7 cellular contexts compared by ENCODE assay signal in the genomic region with DNA sequence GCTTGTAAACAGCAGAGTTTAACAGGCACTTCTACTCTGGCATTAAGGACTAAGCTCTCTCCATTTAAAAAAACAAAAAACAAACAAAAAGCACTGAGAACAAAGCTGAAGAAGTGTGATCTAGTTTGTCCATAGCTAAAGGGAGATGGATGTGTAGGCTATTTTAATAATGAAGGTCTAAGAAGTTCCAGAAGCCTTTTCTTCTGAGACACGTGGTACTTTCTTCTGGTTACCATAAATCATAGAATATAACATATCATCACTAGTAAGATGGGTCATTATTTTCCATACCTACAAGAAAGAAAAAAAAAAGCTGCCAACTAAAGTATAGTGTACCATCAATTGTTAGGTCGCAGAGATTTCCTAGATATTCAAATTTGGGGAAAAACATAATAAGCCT. TPM values are rescaled to one million over a fixed set of nuclear protein-coding genes. Genes with fewer than 3 reads are reported as not detected.
DNase-seq lines count a peak whose midpoint lies in the region; ATAC-seq, FAIRE-seq and TF ChIP-seq lines count a peak whose summit lies in the region.

No MANE protein-coding gene starts in this region.

- H3K27ac ChIP-seq in Karpas-422 (ENCODE audit: low read length) (no peak overlapping the region), GM12878 (ENCODE audit: control insufficient read depth, insufficient read depth) (no peak overlapping the region)

- TF ChIP-seq CTCF in GM12878 (IDR thresholded peaks at IDR 0.05 in 2 of 3, conservative IDR thresholded peaks at IDR 0.05 in 1 of 3; ENCODE audit: control insufficient read depth in 2 of 3, extremely low read depth in 1 of 3, insufficient read depth in 1 of 3, low read depth in 3 of 3, low read length in 3 of 3) (no peak), neural crest cell (conservative IDR thresholded peaks at IDR 0.05) (no peak)

- peaks cover 16% of the 10 kb centered on the region for H3K4me1 Mint-ChIP-seq in neural crest cell

- 17% methylated on average over 2 of the region's 2 CpGs for WGBS in GM12878 (ENCODE audit: insufficient coverage, insufficient replicate concordance, low lambda C conversion rate, missing lambda C conversion rate)

- H3K27me3 ChIP-seq in Karpas-422 (ENCODE audit: low read length) = no peaks in the 10 kb centered on the region
- no peaks in the 10 kb centered on the region for H3K27me3 ChIP-seq in GM12878 (replicated peaks in 1 of 2; ENCODE audit: control insufficient read depth in 2 of 2, insufficient read depth in 2 of 2, low read length in 1 of 2)

- H2AFZ ChIP-seq in Karpas-422 (ENCODE audit: low read length) (peak overlapping the region; percentile 81; the same call in 1 of the 2 replicates), GM12878 (ENCODE audit: control insufficient read depth, low read depth, low read length) (no peak overlapping the region; the same call in 1 of the 2 replicates)

- peak; percentile 50 for DNase-seq in Karpas-422
- DNase-seq in GM12878 (ENCODE audit: low read depth, low spot score) = no peak
- DNase-seq in neural crest cell (ENCODE audit: low read depth, low spot score) = no peak
- DNase-seq in DMS153 treated with DMSO at 0.1 percent for 48 hours (lab: John Stamatoyannopoulos, UW; ENCODE audit: unreplicated experiment) = no peak
- no peak for DNase-seq in LoVo (ENCODE audit: low spot score)

- RAD21 ChIA-PET in GM12878 (lab: Charles Lee; ENCODE audit: unreplicated experiment) = interaction anchor here (0.5 to 3.0 kb wide), 17 partner anchors 8 to 1276 kb away, joined by 3 to 10 read pairs (median 3); a partner anchor contains a TSS

- POLR2A ChIA-PET in GM12878 (lab: Charles Lee) = interaction anchor here (1.0 kb wide), 1 partner anchor 495 kb away, joined by 4 read pairs; no protein-coding TSS in a partner anchor

- SMC1A ChIA-PET in GM12878 (lab: Charles Lee; ENCODE audit: uncharacterized antibody, unreplicated experiment) = interaction anchor here (1.0 to 3.3 kb wide), 13 partner anchors 15 to 1010 kb away, joined by 3 to 11 read pairs (median 4); a partner anchor contains a TSS

- H3K4me3 Mint-ChIP-seq in neural crest cell = peak overlapping the region; percentile 94

- H3K4me3 ChIP-seq in Karpas-422 (ENCODE audit: low read length) (peak overlapping the region; percentile 70), GM12878 (peak overlapping the region; percentile 84; the same call in 1 of the 2 replicates)

- TF ChIP-seq RAD21 in GM12878 (IDR thresholded peaks at IDR 0.05; ENCODE audit: insufficient read depth, low read depth, low read length) = no peak

- peak overlapping the region; percentile 69; the same call in 1 of the 2 replicates for H3K9ac ChIP-seq in Karpas-422 (ENCODE audit: low read length)
- H3K9ac ChIP-seq in GM12878 (ENCODE audit: control insufficient read depth, insufficient read depth, low read length) = no peak overlapping the region

- FAIRE-seq in GM12878 (lab: Jason Lieb, UNC) = no peak

- H3K9me3 ChIP-seq in Karpas-422 (ENCODE audit: low read length) (no peaks in the 10 kb centered on the region), GM12878 (replicated peaks; ENCODE audit: control insufficient read depth, insufficient read depth, low read length) (no peaks in the 10 kb centered on the region)

- H3K9me3 Mint-ChIP-seq in neural crest cell = peaks cover 5% of the 10 kb centered on the region

- CTCF ChIA-PET in GM12878 (lab: Yijun Ruan, JAX) = interaction anchor here (0.6 to 4.2 kb wide), 16 partner anchors 11 to 1593 kb away, joined by 3 to 36 read pairs (median 4); no protein-coding TSS in a partner anchor

- intact Hi-C loops in GM12878 (cut with micrococcal nuclease; ENCODE audit: unreplicated experiment) = loop anchor here (5.0 kb wide), 1 partner anchor 166 kb away; a partner anchor contains a TSS

- H3K36me3 Mint-ChIP-seq in neural crest cell (ENCODE audit: low read depth) = no peaks in the 10 kb centered on the region

- no TSS peak for BruUV-seq in GM12878 (replicated peaks; lab: Mats Ljungman, UMichigan)

- no peaks in the 10 kb centered on the region for H3K9me2 ChIP-seq in Karpas-422 (replicated peaks; ENCODE audit: insufficient read depth, low read length)

- in situ Hi-C loops in GM12878 (cut with MboI) = loop anchor here (25.0 kb wide), 2 partner anchors 166 to 1016 kb away; a partner anchor contains a TSS

- H3K4me1 ChIP-seq in Karpas-422 (ENCODE audit: low read length) = peaks cover 26% of the 10 kb centered on the region
- no peaks in the 10 kb centered on the region for H3K4me1 ChIP-seq in GM12878 (ENCODE audit: control insufficient read depth, insufficient read depth, low read length)

- H3K4me2 ChIP-seq in Karpas-422 (ENCODE audit: low read depth, low read length, poor library complexity, severe bottlenecking) = peak overlapping the region; percentile 72
- H3K4me2 ChIP-seq in GM12878 (ENCODE audit: control insufficient read depth, insufficient read depth) = no peak overlapping the region

- TF ChIP-seq EP300 in GM12878 (IDR thresholded peaks at IDR 0.05; ENCODE audit: borderline replicate concordance in 1 of 2, control insufficient read depth in 1 of 2, low read depth in 2 of 2, low read length in 2 of 2) = no peak

- ATAC-seq in GM18867 (IDR thresholded peaks at IDR 0.05; ENCODE audit: unreplicated experiment) (peak; percentile 37), GM12878 (peak; percentile 53), HG03196 (IDR thresholded peaks at IDR 0.05; ENCODE audit: unreplicated experiment) (no peak)

- H3K27ac Mint-ChIP-seq in neural crest cell (ENCODE audit: unreplicated experiment) = no peak overlapping the region

- H3K36me3 ChIP-seq in Karpas-422 (ENCODE audit: insufficient read depth, low read length) (no peaks in the 10 kb centered on the region), GM12878 (ENCODE audit: control insufficient read depth in 2 of 2, insufficient read depth in 2 of 2, low read length in 1 of 2) (no peaks in the 10 kb centered on the region)

- H3K27me3 Mint-ChIP-seq in neural crest cell (ENCODE audit: low read depth) = no peaks in the 10 kb centered on the region

- no peaks in the 10 kb centered on the region for H4K20me1 ChIP-seq in Karpas-422 (ENCODE audit: insufficient read depth, low read depth, low read length)
- H4K20me1 ChIP-seq in GM12878 (ENCODE audit: control insufficient read depth, insufficient read depth) = no peaks in the 10 kb centered on the region

- no peak for TF ChIP-seq POLR2A in GM12878 (IDR thresholded peaks at IDR 0.05; ENCODE audit: low read depth, low read length)

- H3K79me2 ChIP-seq in Karpas-422 (ENCODE audit: low read length) = peaks cover 29% of the 10 kb centered on the region
- peaks cover 24% of the 10 kb centered on the region for H3K79me2 ChIP-seq in GM12878 (ENCODE audit: control insufficient read depth, insufficient read depth, low read length)

TF ChIP-seq in GM12878, 131 proteins besides CTCF, POLR2A, EP300 and RAD21:
- TF ChIP-seq RAD51 (IDR thresholded peaks at IDR 0.05) = peak; percentile 46; the same call in 1 of the 2 replicates
- TF ChIP-seq, protein P1, sequence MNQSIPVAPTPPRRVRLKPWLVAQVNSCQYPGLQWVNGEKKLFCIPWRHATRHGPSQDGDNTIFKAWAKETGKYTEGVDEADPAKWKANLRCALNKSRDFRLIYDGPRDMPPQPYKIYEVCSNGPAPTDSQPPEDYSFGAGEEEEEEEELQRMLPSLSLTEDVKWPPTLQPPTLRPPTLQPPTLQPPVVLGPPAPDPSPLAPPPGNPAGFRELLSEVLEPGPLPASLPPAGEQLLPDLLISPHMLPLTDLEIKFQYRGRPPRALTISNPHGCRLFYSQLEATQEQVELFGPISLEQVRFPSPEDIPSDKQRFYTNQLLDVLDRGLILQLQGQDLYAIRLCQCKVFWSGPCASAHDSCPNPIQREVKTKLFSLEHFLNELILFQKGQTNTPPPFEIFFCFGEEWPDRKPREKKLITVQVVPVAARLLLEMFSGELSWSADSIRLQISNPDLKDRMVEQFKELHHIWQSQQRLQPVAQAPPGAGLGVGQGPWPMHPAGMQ (IDR thresholded peaks at IDR 0.05; ENCODE audit: borderline replicate concordance) = no peak

RNA-seq across cellular contexts. Expression of a gene that starts 0.7 kb away (rescaled TPM):
- 4.9 and 20.5 TPM in 2 replicates for total RNA-seq in Karpas-422 (2014; rRNA removed; shearing (Covaris generic); ENCODE audit: low replicate concordance)
- 11.0 and 16.2 TPM in 2 replicates for total RNA-seq in GM12878 (2013; cell fraction: nucleolus; rRNA removed)
- total RNA-seq in GM12878 (2014; rRNA removed) (7.8 and 10.8 TPM in 2 replicates), GM12878 (2014; rRNA removed; fragmentation: Illumina TruSeq; extraction: Trizol) (10.9 and 12.8 TPM in 2 replicates), GM12878 (2021) (40.7 and 41.9 TPM in 2 replicates), neural crest cell (56.8 and 61.4 TPM in 2 replicates)
- polyA plus RNA-seq in GM12878 (2011; ENCODE audit: low read depth) = 24.2 TPM
- polyA plus RNA-seq in GM12878 (2011; rRNA removed) (32.1 and 33.6 TPM in 2 replicates), GM12878 (2014; fragmentation: Illumina TruSeq; extraction: Trizol) (56.4 and 82.3 TPM in 2 replicates), GM12878 (2014; fragmentation: Nextera tagmentation; extraction: Ambion mirVana) (100 to 1,000 TPM; 113 to 115 TPM), GM12878 (2014; rRNA removed) (29.0 and 37.3 TPM in 2 replicates), GM12878 (2016; fragmentation: Nextera tagmentation; extraction: Ambion mirVana) (100 to 1,000 TPM; 108 to 122 TPM)
- polyA plus RNA-seq in GM12878 (2011; cell fraction: cytosol; rRNA removed) = 42.9 and 44.8 TPM in 2 replicates
- polyA plus RNA-seq in GM12878 (2011; cell fraction: nucleus; rRNA removed) = 26.5 and 27.1 TPM in 2 replicates
- 33.3 and 41.9 TPM in 2 replicates for polyA plus RNA-seq in GM12878 (2012)
- 12.5 and 14.9 TPM in 2 replicates for polyA minus RNA-seq in GM12878 (2011; rRNA and poly(A)+ RNA removed)
- 13.2 and 19.8 TPM in 2 replicates for polyA minus RNA-seq in GM12878 (2011; cell fraction: cytosol; rRNA and poly(A)+ RNA removed)
- 17.5 and 20.1 TPM in 2 replicates for polyA minus RNA-seq in GM12878 (2011; cell fraction: nucleus; rRNA and poly(A)+ RNA removed)
